8 cellular contexts compared by ENCODE assay signal in the genomic region with DNA sequence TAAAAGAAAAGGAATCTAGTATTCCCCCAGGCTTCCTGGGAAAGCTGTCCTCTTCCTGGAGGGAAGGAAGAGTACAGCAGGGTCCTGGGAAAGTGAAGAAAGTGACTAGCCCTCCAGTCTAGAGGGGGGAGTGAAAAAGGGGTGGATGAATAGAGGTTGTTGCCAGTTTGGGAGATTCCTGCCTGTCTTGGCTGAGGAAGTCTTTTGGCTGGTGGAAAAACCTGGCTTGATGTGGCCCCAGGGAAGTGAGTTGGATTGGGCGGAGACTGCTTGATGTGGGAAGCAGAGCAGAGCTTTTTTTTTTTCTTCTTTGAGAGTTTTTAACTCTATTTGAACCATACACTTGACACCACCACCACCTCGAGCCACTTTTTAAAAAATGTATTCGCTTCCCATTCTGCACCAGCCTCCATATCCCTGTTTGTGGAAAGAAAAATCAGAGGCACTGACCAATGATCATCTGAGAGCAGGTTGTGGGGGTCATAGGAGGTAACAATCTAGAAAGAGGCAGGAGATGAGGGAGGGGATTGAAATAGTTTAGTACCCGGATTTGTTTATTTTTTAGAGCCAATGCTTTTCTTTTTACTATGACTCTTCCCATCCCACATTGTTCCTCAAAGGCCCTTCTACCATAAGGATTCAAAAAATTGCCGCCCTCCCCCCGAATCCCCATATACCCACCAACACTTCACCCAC. TPM values are rescaled to one million over a fixed set of nuclear protein-coding genes. Genes with fewer than 3 reads are reported as not detected.
DNase-seq lines count a peak whose midpoint lies in the region; ATAC-seq and TF ChIP-seq lines count a peak whose summit lies in the region.

No MANE protein-coding gene starts in this region.

- H3K9me3 Mint-ChIP-seq in naive B cell: no peaks in the 10 kb centered on the region

- 21% methylated on average over 6 of the region's 6 CpGs for WGBS in esophagus muscularis mucosa

- peak; percentile 44 for DNase-seq in DMS 273 (lab: John Stamatoyannopoulos, UW; ENCODE audit: unreplicated experiment)
- DNase-seq in DMS 273 treated with DMSO at 0.1 percent for 48 hours (lab: John Stamatoyannopoulos, UW): no peak
- DNase-seq in SJSA1 (ENCODE audit: low read depth in 1 of 2, low spot score in 2 of 2): peak in 1 of 2 experiments; percentile 80
- DNase-seq in esophagus muscularis mucosa (ENCODE audit: extremely low spot score): no peak
- no peak for DNase-seq in naive B cell
- DNase-seq in KG1 (lab: John Stamatoyannopoulos, UW): no peak

- H3K4me3 ChIP-seq in SJSA1: peak overlapping the region; percentile 53
- peak overlapping the region; percentile 70 to 84 (median 82) for H3K4me3 ChIP-seq in esophagus muscularis mucosa

- H3K27me3 Mint-ChIP-seq in naive B cell: peaks cover 36 to 49% (median 43%) of the 10 kb centered on the region in 3 donors

- peaks cover 17 to 31% of the 10 kb centered on the region in 2 donors for H3K36me3 Mint-ChIP-seq in naive B cell

- 0 out of 2 replicates have a peak, but pooled peaks cover 4% of the 10 kb centered on the region for H3K9me3 ChIP-seq in SJSA1 (replicated peaks)
- H3K9me3 ChIP-seq in esophagus muscularis mucosa: no peaks in the 10 kb centered on the region

- H3K27ac ChIP-seq in SJSA1 (peak overlapping the region; percentile 69), esophagus muscularis mucosa (replicated peaks in 1 of 4) (peak overlapping the region; percentile 96 to 99 (median 97))

- no peak for TF ChIP-seq CTCF in esophagus muscularis mucosa (IDR thresholded peaks at IDR 0.05)

- peaks cover 8 to 18% (median 16%) of the 10 kb centered on the region in 3 donors for H3K4me1 Mint-ChIP-seq in naive B cell

- no peak overlapping the region for H3K27ac Mint-ChIP-seq in naive B cell

- TF ChIP-seq POLR2A in esophagus muscularis mucosa (IDR thresholded peaks at IDR 0.05; ENCODE audit: low read depth): no peak

- no peak for TF ChIP-seq EP300 in esophagus muscularis mucosa (IDR thresholded peaks at IDR 0.05)

- H3K27me3 ChIP-seq in SJSA1 (replicated peaks) (no peaks in the 10 kb centered on the region), esophagus muscularis mucosa (no peaks in the 10 kb centered on the region)

- intact Hi-C loops in esophagus muscularis mucosa (cut with DNase I): no loop called here

- H3K4me1 ChIP-seq in SJSA1 (replicated peaks) (peaks cover 23% of the 10 kb centered on the region), esophagus muscularis mucosa (peaks cover 18 to 56% (median 41%) of the 10 kb centered on the region in 4 donors)

- H3K36me3 ChIP-seq in SJSA1 (peaks cover 83% of the 10 kb centered on the region), esophagus muscularis mucosa (peaks cover 23 to 69% (median 49%) of the 10 kb centered on the region in 4 donors)

- peak overlapping the region; percentile 64 to 88 (median 76) for H3K4me3 Mint-ChIP-seq in naive B cell

- ATAC-seq in naive B cell (ENCODE audit: low read depth in 2 of 2): no peak
- no peak for ATAC-seq in HG03378 (IDR thresholded peaks at IDR 0.05; ENCODE audit: unreplicated experiment)
- no peak for ATAC-seq in GM18511 (IDR thresholded peaks at IDR 0.05; ENCODE audit: unreplicated experiment)

RNA-seq across cellular contexts. Expression of a gene that starts 0.7 kb away (rescaled TPM):
- 187 and 286 TPM in 2 replicates for total RNA-seq in SJSA1 (2014; rRNA removed; shearing (Covaris generic))
- 10 to 100 TPM; 39.0 to 68.6 (median 46.8) TPM for total RNA-seq in esophagus muscularis mucosa
- under 1 TPM in 5 of 6 donors, not detected in 1; 0.16 to 0.53 (median 0.29) TPM for polyA plus RNA-seq in naive B cell (ENCODE audit: low read depth in 6 of 6)

RNA-seq across cellular contexts. Expression of a gene that starts 7.3 kb away (rescaled TPM):
- 107 and 145 TPM in 2 replicates for total RNA-seq in SJSA1 (2014; rRNA removed; shearing (Covaris generic))
- total RNA-seq in esophagus muscularis mucosa: 100 to 1,000 TPM in 3 of 4 donors, 10 to 100 TPM in 1; 77.7 to 133 (median 111) TPM
- polyA plus RNA-seq in naive B cell (ENCODE audit: low read depth in 6 of 6): not detected

RNA-seq across cellular contexts. Expression of a gene that starts 12.9 kb away (rescaled TPM):
- 544 and 654 TPM in 2 replicates for total RNA-seq in SJSA1 (2014; rRNA removed; shearing (Covaris generic))
- 10 to 100 TPM; 22.7 to 30.7 (median 29.0) TPM for total RNA-seq in esophagus muscularis mucosa
- 10 to 100 TPM; 15.8 to 42.0 (median 19.1) TPM for polyA plus RNA-seq in naive B cell (ENCODE audit: low read depth in 6 of 6)

RNA-seq across cellular contexts. Expression of a gene that starts 29.1 kb away (rescaled TPM):
- total RNA-seq in SJSA1 (2014; rRNA removed; shearing (Covaris generic)): 841 and 950 TPM in 2 replicates
- total RNA-seq in esophagus muscularis mucosa: 10 to 100 TPM in 2 of 4 donors, 1 to 10 TPM in 2; 2.8 to 10.9 (median 7.3) TPM
- polyA plus RNA-seq in naive B cell (ENCODE audit: low read depth in 6 of 6): not detected

RNA-seq across cellular contexts. Expression of a gene that starts 54.1 kb away (rescaled TPM):
- 2.1 and 2.8 TPM in 2 replicates for total RNA-seq in SJSA1 (2014; rRNA removed; shearing (Covaris generic))
- 1 to 10 TPM; 2.1 to 3.2 (median 2.4) TPM for total RNA-seq in esophagus muscularis mucosa
- polyA plus RNA-seq in naive B cell (ENCODE audit: low read depth in 6 of 6): not detected

Comparison
In these comparisons a context has a peak if more than half of its experiments do, and no peak if none do; other contexts are left out.
1. RNA of a gene that starts 12.9 kb away (total RNA-seq): 544 to 654 TPM in SJSA1; 22.7 to 30.7 TPM in esophagus muscularis mucosa; every median in the first group is over 10 times any median in the second.